8 cellular contexts compared by ENCODE assay signal in the genomic region with DNA sequence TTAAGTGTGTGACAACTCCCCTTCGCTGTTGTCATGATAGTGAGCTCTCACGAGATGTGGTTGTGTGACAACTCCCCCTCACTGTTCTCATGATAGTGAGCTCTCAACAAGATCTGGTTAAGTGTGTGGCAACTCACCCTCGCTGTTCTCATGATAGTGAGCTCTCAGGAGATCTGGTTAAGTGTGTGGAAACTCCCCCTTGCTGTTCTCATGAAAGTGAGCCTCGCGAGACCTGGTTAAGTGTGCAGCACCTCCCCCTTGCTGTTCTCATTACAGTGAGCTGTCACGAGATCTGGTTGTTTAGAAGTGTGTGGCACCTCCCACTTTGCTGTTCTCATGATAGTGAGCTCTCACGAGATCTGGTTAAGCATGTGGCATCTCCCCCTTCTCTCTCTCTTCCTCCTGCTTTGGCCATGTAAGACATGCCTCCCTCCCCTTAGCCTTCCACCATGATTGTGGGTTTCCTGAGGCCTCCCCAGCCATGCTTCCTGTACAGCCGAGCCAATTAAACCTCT. TPM values are rescaled to one million over a fixed set of nuclear protein-coding genes. Genes with fewer than 3 reads are reported as not detected.
DNase-seq lines count a peak whose midpoint lies in the region; ATAC-seq, FAIRE-seq and TF ChIP-seq lines count a peak whose summit lies in the region.

No MANE protein-coding gene starts in this region.

- H3K27ac ChIP-seq in mesenchymal stem cell (ENCODE audit: low read length, poor library complexity, severe bottlenecking) (no peak overlapping the region), uterus (no peak overlapping the region), foreskin keratinocyte (no peak overlapping the region)

- TF ChIP-seq POLR2A in uterus (IDR thresholded peaks at IDR 0.05) = no peak

- H3K14ac ChIP-seq in mesenchymal stem cell (ENCODE audit: low read length in 2 of 2) = no peak overlapping the region

- H2BK15ac ChIP-seq in mesenchymal stem cell (ENCODE audit: low read depth, poor library complexity, severe bottlenecking) = no peak overlapping the region

- H3K27me3 ChIP-seq in mesenchymal stem cell (ENCODE audit: control insufficient read depth in 1 of 2, insufficient read depth in 1 of 2, low read length in 2 of 2) (no peaks in the 10 kb centered on the region), uterus (no peaks in the 10 kb centered on the region), foreskin keratinocyte (no peaks in the 10 kb centered on the region)

- H3K9me3 Mint-ChIP-seq in activated CD4-positive, alpha-beta T cell treated with anti-CD3 and anti-CD28 coated beads, Interleukin-2, amount 10 ng/mL, durations not matched to agents 24 days and 14 days = no peaks in the 10 kb centered on the region

- H3K9ac ChIP-seq in mesenchymal stem cell (ENCODE audit: low read length) = no peak overlapping the region

- H3K79me1 ChIP-seq in mesenchymal stem cell (replicated peaks; ENCODE audit: low read length, poor library complexity, severe bottlenecking) = peaks cover 24% of the 10 kb centered on the region

- H3K27me3 Mint-ChIP-seq in activated CD4-positive, alpha-beta T cell treated with anti-CD3 and anti-CD28 coated beads, Interleukin-2, amount 10 ng/mL, durations not matched to agents 24 days and 14 days = no peaks in the 10 kb centered on the region

- intact Hi-C loops in activated CD4-positive, alpha-beta T cell treated with anti-CD3 and anti-CD28 coated beads, Interleukin-2, amount 10 ng/mL, durations not matched to agents 24 days and 14 days (cut with micrococcal nuclease) = loop anchor here (1.0 to 5.0 kb wide), 3 partner anchors 25 to 69 kb away; a partner anchor contains a TSS
- intact Hi-C loops in uterus (cut with DNase I; ENCODE audit: low total_unique reads) = no loop called here

- no peak overlapping the region for H2AK5ac ChIP-seq in mesenchymal stem cell (ENCODE audit: low read length, severe bottlenecking)

- H2AFZ ChIP-seq in mesenchymal stem cell (ENCODE audit: low read depth, low read length) = no peak overlapping the region

- H3K4me2 ChIP-seq in mesenchymal stem cell (ENCODE audit: low read length, poor library complexity, severe bottlenecking) = no peak overlapping the region

- WGBS in mesenchymal stem cell = 88% methylated on average over 8 of the region's 8 CpGs

- peak overlapping the region; percentile 91 for H3K27ac Mint-ChIP-seq in activated CD4-positive, alpha-beta T cell treated with anti-CD3 and anti-CD28 coated beads, Interleukin-2, amount 10 ng/mL, durations not matched to agents 24 days and 14 days

- no peak overlapping the region for H3K23ac ChIP-seq in mesenchymal stem cell (ENCODE audit: low read length in 2 of 2)

- no peak overlapping the region for H2BK5ac ChIP-seq in mesenchymal stem cell (ENCODE audit: low read depth, low read length, poor library complexity, severe bottlenecking)

- H3K9me3 ChIP-seq in mesenchymal stem cell (ENCODE audit: control insufficient read depth, low read length) = no peaks in the 10 kb centered on the region
- H3K9me3 ChIP-seq in uterus = no peaks in the 10 kb centered on the region

- no peak overlapping the region for H3K4me3 ChIP-seq in mesenchymal stem cell (ENCODE audit: insufficient read depth in 1 of 2, low read depth in 1 of 2, low read length in 2 of 2)
- no peak overlapping the region for H3K4me3 ChIP-seq in uterus

- TF ChIP-seq CTCF in GM10266 (IDR thresholded peaks at IDR 0.05; ENCODE audit: control insufficient read depth, insufficient read depth, low read depth, missing control alignments) = no peak
- TF ChIP-seq CTCF in uterus (IDR thresholded peaks at IDR 0.05) = no peak
- TF ChIP-seq CTCF in foreskin keratinocyte (conservative IDR thresholded peaks at IDR 0.05) = no peak

- DNase-seq in GM10266 (ENCODE audit: extremely low spot score) (peak; percentile 68), mesenchymal stem cell (peak; percentile 76), uterus (no peak), foreskin keratinocyte (no peak), RCC 7860 (ENCODE audit: low spot score) (no peak)
- peak; percentile 89 for DNase-seq in activated CD4-positive, alpha-beta T cell treated with anti-CD3 and anti-CD28 coated beads, Interleukin-2, amount 10 ng/mL, durations not matched to agents 24 days and 14 days

- peaks cover 79% of the 10 kb centered on the region for H3K36me3 Mint-ChIP-seq in activated CD4-positive, alpha-beta T cell treated with anti-CD3 and anti-CD28 coated beads, Interleukin-2, amount 10 ng/mL, durations not matched to agents 24 days and 14 days (ENCODE audit: low read depth)

- H2BK120ac ChIP-seq in mesenchymal stem cell (ENCODE audit: low read depth, low read length) = no peak overlapping the region

- no peak for FAIRE-seq in RCC 7860 (lab: Jason Lieb, UNC)

- ATAC-seq in HG02938 (IDR thresholded peaks at IDR 0.05; ENCODE audit: unreplicated experiment) (peak; percentile 71), HG02588 (IDR thresholded peaks at IDR 0.05; ENCODE audit: unreplicated experiment) (no peak), foreskin keratinocyte (no peak)

- H3K18ac ChIP-seq in mesenchymal stem cell (ENCODE audit: low read depth in 1 of 2, low read length in 2 of 2) = peak overlapping the region in 1 of 2 experiments; percentile 11

- H3K4me1 ChIP-seq in mesenchymal stem cell (ENCODE audit: control insufficient read depth, insufficient read depth, low read depth, low read length) (no peaks in the 10 kb centered on the region), uterus (no peaks in the 10 kb centered on the region), foreskin keratinocyte (no peaks in the 10 kb centered on the region)

- no peak overlapping the region for H4K91ac ChIP-seq in mesenchymal stem cell (ENCODE audit: low read length)

- H4K8ac ChIP-seq in mesenchymal stem cell (ENCODE audit: low read length) = no peak overlapping the region

- H3K36me3 ChIP-seq in mesenchymal stem cell (ENCODE audit: control insufficient read depth in 1 of 2, insufficient read depth in 2 of 2, low read depth in 1 of 2, low read length in 2 of 2) = peaks cover 65 to 94% of the 10 kb centered on the region in 2 experiments
- no peaks in the 10 kb centered on the region for H3K36me3 ChIP-seq in uterus

- no peak overlapping the region for H3K4ac ChIP-seq in mesenchymal stem cell (ENCODE audit: low read depth in 1 of 2, low read length in 2 of 2)

- H3K4me3 Mint-ChIP-seq in activated CD4-positive, alpha-beta T cell treated with anti-CD3 and anti-CD28 coated beads, Interleukin-2, amount 10 ng/mL, durations not matched to agents 24 days and 14 days = peak overlapping the region; percentile 61

- no peak overlapping the region for H2BK12ac ChIP-seq in mesenchymal stem cell (ENCODE audit: low read length in 2 of 2)

- H3K4me1 Mint-ChIP-seq in activated CD4-positive, alpha-beta T cell treated with anti-CD3 and anti-CD28 coated beads, Interleukin-2, amount 10 ng/mL, durations not matched to agents 24 days and 14 days = peaks cover 29% of the 10 kb centered on the region

RNA-seq across cellular contexts. Expression of a gene that starts 25.1 kb away (rescaled TPM):
- total RNA-seq in activated CD4-positive, alpha-beta T cell treated with anti-CD3 and anti-CD28 coated beads, Interleukin-2, amount 10 ng/mL, durations not matched to agents 24 days and 14 days = 19.7 and 23.1 TPM in 2 replicates
- 120 TPM for polyA plus RNA-seq in mesenchymal stem cell (2013, experiment 1 of 2)
- 119 TPM for polyA plus RNA-seq in mesenchymal stem cell (2013, experiment 2 of 2)
- total RNA-seq in uterus (10 to 100 TPM; 35.4 to 94.0 (median 41.5) TPM), foreskin keratinocyte (152 and 172 TPM in 2 replicates)
- 118 and 129 TPM in 2 replicates for polyA plus RNA-seq in foreskin keratinocyte

RNA-seq across cellular contexts. Expression of a gene that starts 31.7 kb away (rescaled TPM):
- 129 and 138 TPM in 2 replicates for total RNA-seq in activated CD4-positive, alpha-beta T cell treated with anti-CD3 and anti-CD28 coated beads, Interleukin-2, amount 10 ng/mL, durations not matched to agents 24 days and 14 days
- polyA plus RNA-seq in mesenchymal stem cell (2013, experiment 1 of 2) = 33.7 TPM
- polyA plus RNA-seq in mesenchymal stem cell (2013, experiment 2 of 2) = 32.9 TPM
- total RNA-seq in uterus = 100 to 1,000 TPM in 2 of 4 donors, 10 to 100 TPM in 2; 24.1 to 128 (median 93.2) TPM
- total RNA-seq in foreskin keratinocyte = 67.8 and 69.6 TPM in 2 replicates
- polyA plus RNA-seq in foreskin keratinocyte = 27.7 and 28.2 TPM in 2 replicates

RNA-seq across cellular contexts. Expression of a gene that starts 32.5 kb away (rescaled TPM):
- total RNA-seq in activated CD4-positive, alpha-beta T cell treated with anti-CD3 and anti-CD28 coated beads, Interleukin-2, amount 10 ng/mL, durations not matched to agents 24 days and 14 days = 16.2 and 18.2 TPM in 2 replicates
- polyA plus RNA-seq in mesenchymal stem cell (2013, experiment 1 of 2) = 14.6 TPM
- 15.5 TPM for polyA plus RNA-seq in mesenchymal stem cell (2013, experiment 2 of 2)
- total RNA-seq in uterus = 10 to 100 TPM in 3 of 4 donors, 1 to 10 TPM in 1; 2.9 to 78.6 (median 13.0) TPM
- total RNA-seq in foreskin keratinocyte = 12.5 and 14.6 TPM in 2 replicates
- 14.3 and 21.2 TPM in 2 replicates for polyA plus RNA-seq in foreskin keratinocyte

Comparison
In these comparisons a context has a peak if more than half of its experiments do, and no peak if none do; other contexts are left out.
1. DNase-seq: peak in GM10266 (single experiment), activated CD4-positive, alpha-beta T cell treated with anti-CD3 and anti-CD28 coated beads, Interleukin-2, amount 10 ng/mL, durations not matched to agents 24 days and 14 days (single experiment) and mesenchymal stem cell (single experiment); none in uterus (0 of 2), foreskin keratinocyte (0 of 2) and RCC 7860 (single experiment).